In genomic region chr1:155043259-155043658, GRCh38 we compare ENCODE assay signal across 19 cellular contexts. TPM values are rescaled to one million over a fixed set of nuclear protein-coding genes. Genes with fewer than 3 reads are reported as not detected.
A peak's percentile ranks its signal among the peaks of the same experiment; 100 is the strongest.
DNase-seq lines count a peak whose midpoint lies in the region; FAIRE-seq and TF ChIP-seq lines count a peak whose summit lies in the region.
"Had no signal": no experiment of that assay in that cellular context is flagged by ENCODE, and none has a peak within 500 bp of the region (broad histone marks: within the 10 kb centered on the region; RNA-seq: fewer than 3 reads in every experiment).

No MANE protein-coding gene starts in this region.

- POLR2A ChIA-PET in H1 (lab: Charles Lee; ENCODE audit: partially characterized antibody), result interaction anchor here (0.8 to 3.1 kb wide), 8 partner anchors 13 to 151 kb away, joined by 3 to 11 read pairs (median 4); partner anchors contain the start of gene LENEP

- 77% methylated on average over 12 of the region's 12 CpGs; no CpG with 5 or more reads in 1 of the 2 experiments for WGBS in H1 (ENCODE audit: extremely low coverage in 1 of 2, insufficient coverage in 1 of 2, insufficient read length in 1 of 2, insufficient replicate concordance in 2 of 2, low coverage in 1 of 2, low lambda C conversion rate in 2 of 2, missing lambda C conversion rate in 1 of 2), 2 experiments
- WGBS in transverse colon (ENCODE audit: low coverage in 1 of 2), 2 donors, result 50 to 60% methylated on average over 1 to 12 of the region's 12 CpGs
- whole genome bisulfite sequencing in ovary, 3 donors, result 60 to 83% (median 63%) methylated on average over 11 to 12 of the region's 12 CpGs

- H2BK15ac ChIP-seq in H1 (ENCODE audit: low read length), result 0 out of 2 replicates have a peak overlapping the region, but pooled peaks have one; percentile 16

- no peak overlapping the region for H2BK5ac ChIP-seq in H1 (ENCODE audit: low read depth, low read length)

- H3K14ac ChIP-seq in H1 (ENCODE audit: insufficient read length), result no peak overlapping the region

- H2BK20ac ChIP-seq in H1 (ENCODE audit: low read length), result no peak overlapping the region

- no peaks in the 10 kb centered on the region; the same call in 1 of the 2 replicates for H3K23me2 ChIP-seq in H1 (ENCODE audit: low read depth, low read length)

- no peak overlapping the region for H3K23ac ChIP-seq in H1 (ENCODE audit: insufficient read length)

- no peak overlapping the region for H3K4me2 ChIP-seq in H1 (ENCODE audit: insufficient read depth in 1 of 2, low read depth in 2 of 2, low read length in 2 of 2)

- H3K4me3 ChIP-seq in Peyer's patch, result no peak overlapping the region
- no peak overlapping the region for H3K4me3 ChIP-seq in H1 (ENCODE audit: extremely low read depth in 1 of 4, insufficient read depth in 2 of 4, low read depth in 3 of 4, low read length in 4 of 4)
- H3K4me3 ChIP-seq in mucosa of rectum (ENCODE audit: low read length in 2 of 2), result peak overlapping the region; percentile 33 to 36
- H3K4me3 ChIP-seq in transverse colon, result no peak overlapping the region
- H3K4me3 ChIP-seq in ovary, result no peak overlapping the region

- peak overlapping the region in 3 of 4 donors; percentile 74 to 93 (median 78) for H3K27ac ChIP-seq in Peyer's patch
- H3K27ac ChIP-seq in H1 (ENCODE audit: low read depth, low read length), result no peak overlapping the region
- H3K27ac ChIP-seq in mucosa of rectum (ENCODE audit: low read depth in 2 of 2, low read length in 2 of 2), result peak overlapping the region; percentile 90 to 97
- peak overlapping the region; percentile 73 to 86 (median 83) for H3K27ac ChIP-seq in transverse colon
- no peak overlapping the region for H3K27ac ChIP-seq in ovary

- TF ChIP-seq CTCF in Peyer's patch (IDR thresholded peaks at IDR 0.05) (peak in 2 of 6 experiments; percentile 24 to 25), H1 (IDR thresholded peaks at IDR 0.05; ENCODE audit: control extremely low read depth in 1 of 3, insufficient read depth in 1 of 3, low read depth in 1 of 3, low read length in 3 of 3) (no peak), transverse colon (IDR thresholded peaks at IDR 0.05) (peak in 3 of 5 experiments; percentile 2 to 36 (median 35)), ovary (IDR thresholded peaks at IDR 0.05) (no peak)

- 0 out of 2 replicates have a peak overlapping the region, but pooled peaks have one; percentile 4 for H3K18ac ChIP-seq in H1 (ENCODE audit: extremely low read depth, low read length)

- H4K91ac ChIP-seq in H1 (replicated peaks; ENCODE audit: insufficient read length, low read length), result no peak overlapping the region

- intact Hi-C loops in transverse colon (cut with DNase I; ENCODE audit: low total_unique reads), result no loop called here
- intact Hi-C loops in ovary (cut with DNase I), result no loop called here

- no peaks in the 10 kb centered on the region for H4K20me1 ChIP-seq in H1 (replicated peaks in 1 of 2; ENCODE audit: control insufficient read depth in 1 of 2, insufficient read depth in 2 of 2, low read length in 2 of 2)

- TF ChIP-seq EP300 in H1 (IDR thresholded peaks at IDR 0.05; ENCODE audit: borderline replicate concordance in 1 of 2, low read depth in 2 of 2, low read length in 2 of 2), result no peak
- no peak for TF ChIP-seq EP300 in transverse colon (IDR thresholded peaks at IDR 0.05; ENCODE audit: low read depth)
- no peak for TF ChIP-seq EP300 in ovary (IDR thresholded peaks at IDR 0.05)

- no peaks in the 10 kb centered on the region for H3K27me3 ChIP-seq in Peyer's patch
- H3K27me3 ChIP-seq in H1 (replicated peaks in 1 of 4; ENCODE audit: control insufficient read depth in 3 of 4, extremely low read depth in 1 of 4, insufficient read depth in 3 of 4, low read length in 3 of 4), result no peaks in the 10 kb centered on the region; a peak in 2 of 7 replicates
- H3K27me3 ChIP-seq in mucosa of rectum (ENCODE audit: control insufficient read depth in 2 of 2, insufficient read depth in 2 of 2, low read length in 2 of 2), result no peaks in the 10 kb centered on the region
- H3K27me3 ChIP-seq in transverse colon, result no peaks in the 10 kb centered on the region
- no peaks in the 10 kb centered on the region for H3K27me3 ChIP-seq in ovary

- H2AFZ ChIP-seq in H1 (ENCODE audit: low read length), result no peak overlapping the region

- FAIRE-seq in H1 (lab: Jason Lieb, UNC), result no peak

- H3K4me1 ChIP-seq in Peyer's patch, result peaks cover 3 to 31% (median 10%) of the 10 kb centered on the region in 4 donors
- peaks cover 0 to 11% (median 3%) of the 10 kb centered on the region in 4 experiments; a peak in 4 of 7 replicates for H3K4me1 ChIP-seq in H1 (replicated peaks in 1 of 4; ENCODE audit: control insufficient read depth in 3 of 4, insufficient read depth in 4 of 4, low read length in 3 of 4)
- peaks cover 39 to 44% of the 10 kb centered on the region in 2 donors for H3K4me1 ChIP-seq in mucosa of rectum (ENCODE audit: control insufficient read depth in 2 of 2, insufficient read depth in 2 of 2, low read length in 2 of 2)
- H3K4me1 ChIP-seq in transverse colon, result peaks cover 14 to 34% (median 30%) of the 10 kb centered on the region in 4 donors
- H3K4me1 ChIP-seq in ovary (ENCODE audit: insufficient read depth), result no peaks in the 10 kb centered on the region

- CTCF ChIA-PET in H1 (lab: Charles Lee; ENCODE audit: partially characterized antibody), result interaction anchor here (0.6 to 32.4 kb wide), 9 partner anchors 12 to 164 kb away, joined by 3 to 907 read pairs (median 12); partner anchors contain the start of genes ADAM15, DCST1, DCST2 and EFNA3

- no peak overlapping the region for H3K56ac ChIP-seq in H1 (replicated peaks; ENCODE audit: insufficient read length, low read depth, low read length)

- no peaks in the 10 kb centered on the region; the same call in 1 of the 2 replicates for H3K79me1 ChIP-seq in H1 (ENCODE audit: low read depth, low read length)

- H3K36me3 ChIP-seq in Peyer's patch, result no peaks in the 10 kb centered on the region
- H3K36me3 ChIP-seq in H1 (ENCODE audit: control insufficient read depth in 2 of 4, insufficient read depth in 4 of 4, low read length in 3 of 4), result no peaks in the 10 kb centered on the region
- no peaks in the 10 kb centered on the region for H3K36me3 ChIP-seq in mucosa of rectum (ENCODE audit: control insufficient read depth in 2 of 2, insufficient read depth in 2 of 2, low read length in 2 of 2)
- no peaks in the 10 kb centered on the region for H3K36me3 ChIP-seq in transverse colon
- no peaks in the 10 kb centered on the region for H3K36me3 ChIP-seq in ovary

- H2BK120ac ChIP-seq in H1 (replicated peaks; ENCODE audit: low read depth, low read length), result no peak overlapping the region

- H3K79me2 ChIP-seq in H1 (ENCODE audit: control insufficient read depth in 1 of 2, insufficient read depth in 2 of 2, low read length in 2 of 2), result no peaks in the 10 kb centered on the region

- no peak overlapping the region for H2AK5ac ChIP-seq in H1 (ENCODE audit: low read depth, low read length)

- no peak overlapping the region for H2BK12ac ChIP-seq in H1 (ENCODE audit: low read depth, low read length)

- H3K4ac ChIP-seq in H1 (replicated peaks; ENCODE audit: insufficient read length, low read depth, low read length), result no peak overlapping the region

- no peak for TF ChIP-seq POLR2A in Peyer's patch (IDR thresholded peaks at IDR 0.05)
- no peak for TF ChIP-seq POLR2A in H1 (IDR thresholded peaks at IDR 0.05; ENCODE audit: control extremely low read depth in 1 of 2, low read depth in 2 of 2, low read length in 2 of 2)
- peak; percentile 44 for TF ChIP-seq POLR2A in transverse colon (IDR thresholded peaks at IDR 0.05)
- TF ChIP-seq POLR2A in ovary (IDR thresholded peaks at IDR 0.05), result no peak

- no peak for TF ChIP-seq RAD21 in H1 (IDR thresholded peaks at IDR 0.05 in 1 of 2, conservative IDR thresholded peaks at IDR 0.05 in 1 of 2; ENCODE audit: low read depth in 2 of 2, low read length in 2 of 2)

- H3K9ac ChIP-seq in H1 (replicated peaks in 1 of 4; ENCODE audit: extremely low read depth in 1 of 4, low read depth in 3 of 4, low read length in 3 of 4) (no peak overlapping the region), mucosa of rectum (ENCODE audit: low read depth in 1 of 2, low read length in 2 of 2) (peak overlapping the region; percentile 48 to 74)

- in situ Hi-C loops in transverse colon (cut with MboI; ENCODE audit: low pct_ligation_motif_present in 1 of 4, low pct_unique_long_range_greater_than_20kb in 1 of 4, low sequenced_read_pairs in 3 of 4), result no loop called here

- H3K9me3 ChIP-seq in Peyer's patch (no peaks in the 10 kb centered on the region), H1 (ENCODE audit: insufficient read depth in 2 of 2, low read depth in 1 of 2, low read length in 1 of 2) (no peaks in the 10 kb centered on the region), mucosa of rectum (ENCODE audit: control insufficient read depth in 2 of 2, low read length in 2 of 2) (no peaks in the 10 kb centered on the region), transverse colon (no peaks in the 10 kb centered on the region), ovary (no peaks in the 10 kb centered on the region)

- no peak overlapping the region for H4K5ac ChIP-seq in H1 (ENCODE audit: insufficient read length, low read depth, low read length)

- DNase-seq in Peyer's patch, result peak in 2 of 3 donors; percentile 65 to 79
- no peak for DNase-seq in H1 (ENCODE audit: low read depth in 1 of 2, low spot score in 2 of 2)
- DNase-seq in transverse colon, result peak; percentile 69
- DNase-seq in ovary, result no peak
- DNase-seq in stimulated activated naive CD4-positive, alpha-beta T cell (lab: John Stamatoyannopoulos, UW), result no peak
- DNase-seq in C1 segment of cervical spinal cord (lab: John Stamatoyannopoulos, UW), result no peak
- no peak for DNase-seq in GF-D8 (lab: John Stamatoyannopoulos, UW)
- DNase-seq: ACHN; AML-193; CD4-positive, alpha-beta memory T cell; DMS79; GOT3; NCI-H187; NCI-H345; NCI-H526 treated with DMSO at 0.1 percent for 48 hours had no signal

- no peak overlapping the region for H4K8ac ChIP-seq in H1 (ENCODE audit: extremely low read depth, insufficient read depth, low read length)

RNA-seq across cellular contexts. Expression of gene ADAM15, which starts 7.9 kb away (rescaled TPM):
- total RNA-seq in Peyer's patch (100 to 1,000 TPM; 111 to 191 (median 126) TPM), transverse colon (100 to 1,000 TPM in 3 of 4 donors, 10 to 100 TPM in 1; 90.6 to 196 (median 115) TPM), ovary (100 to 1,000 TPM in 1 of 7 donors, 10 to 100 TPM in 6; 34.8 to 149 (median 67.8) TPM)
- total RNA-seq in H1 (2021; fragmentation: NEBNext Ultra II Directional; extraction: Animal tissue kit (Norgen Biotek cat#: 25700)), result 32.2 and 32.9 TPM in 2 replicates
- polyA plus RNA-seq in H1 (2011; rRNA removed) (37.6 and 51.2 TPM in 2 replicates), ovary (10 to 100 TPM; 17.0 to 61.7 TPM)
- polyA plus RNA-seq in H1 (2011; cell fraction: cytosol; rRNA removed), result 30.7 TPM
- polyA plus RNA-seq in H1 (2011; cell fraction: nucleus; rRNA removed), result 105 TPM
- polyA plus RNA-seq in H1 (2012, experiment 1 of 2), result 19.9 to 42.2 TPM (median 37.8 TPM) in 4 replicates
- 40.9 TPM for polyA plus RNA-seq in H1 (2012, experiment 2 of 2)
- polyA plus RNA-seq in H1 (2013, experiment 1 of 2), result 29.2 TPM
- 29.2 TPM for polyA plus RNA-seq in H1 (2013, experiment 2 of 2)
- 40.1 and 41.1 TPM in 2 replicates for polyA minus RNA-seq in H1 (2011; rRNA and poly(A)+ RNA removed)
- polyA minus RNA-seq in H1 (2011; cell fraction: cytosol; rRNA and poly(A)+ RNA removed), result 45.4 TPM
- polyA minus RNA-seq in H1 (2011; cell fraction: nucleus; rRNA and poly(A)+ RNA removed), result 30.4 TPM

RNA-seq across cellular contexts. Expression of gene DCST1, which starts 9.6 kb away (rescaled TPM):
- 1 to 10 TPM in 1 of 4 donors, under 1 TPM in 1, not detected in 2; 0.88 to 2.7 TPM for total RNA-seq in Peyer's patch
- not detected in 2 replicates for total RNA-seq in H1 (2021; fragmentation: NEBNext Ultra II Directional; extraction: Animal tissue kit (Norgen Biotek cat#: 25700))
- 0.03 TPM in 1 of 2 replicates, not detected in the other for polyA plus RNA-seq in H1 (2011; rRNA removed)
- polyA plus RNA-seq in H1 (2011; cell fraction: cytosol; rRNA removed), result not detected
- 0.24 TPM for polyA plus RNA-seq in H1 (2011; cell fraction: nucleus; rRNA removed)
- 0.08 TPM in 1 of 4 replicates, not detected in the others for polyA plus RNA-seq in H1 (2012, experiment 1 of 2)
- not detected for polyA plus RNA-seq in H1 (2012, experiment 2 of 2)
- 0.06 TPM for polyA plus RNA-seq in H1 (2013, experiment 1 of 2)
- not detected for polyA plus RNA-seq in H1 (2013, experiment 2 of 2)
- not detected in 2 replicates for polyA minus RNA-seq in H1 (2011; rRNA and poly(A)+ RNA removed)
- polyA minus RNA-seq in H1 (2011; cell fraction: cytosol; rRNA and poly(A)+ RNA removed), result not detected
- polyA minus RNA-seq in H1 (2011; cell fraction: nucleus; rRNA and poly(A)+ RNA removed), result not detected
- total RNA-seq in transverse colon, result under 1 TPM in 2 of 4 donors, not detected in 2; 0.32 to 0.41 TPM
- under 1 TPM in 4 of 7 donors, not detected in 3; 0.22 to 0.80 (median 0.51) TPM for total RNA-seq in ovary
- under 1 TPM in 1 of 2 donors, not detected in 1; 0.06 TPM for polyA plus RNA-seq in ovary
- total RNA-seq: LHCN-M2, RPMI7951 had no signal
- polyA plus RNA-seq: CD4-positive, alpha-beta memory T cell; IgD-negative memory B cell had no signal

RNA-seq across cellular contexts. Expression of gene DCST2, which starts 9.7 kb away (rescaled TPM):
- total RNA-seq in Peyer's patch, result 10 to 100 TPM in 1 of 4 donors, 1 to 10 TPM in 3; 1.7 to 12.5 (median 5.3) TPM
- total RNA-seq in H1 (2021; fragmentation: NEBNext Ultra II Directional; extraction: Animal tissue kit (Norgen Biotek cat#: 25700)), result 0.43 TPM in 1 of 2 replicates, not detected in the other
- 1.7 and 2.1 TPM in 2 replicates for polyA plus RNA-seq in H1 (2011; rRNA removed)
- polyA plus RNA-seq in H1 (2011; cell fraction: cytosol; rRNA removed), result 1.9 TPM
- polyA plus RNA-seq in H1 (2011; cell fraction: nucleus; rRNA removed), result 10.2 TPM
- polyA plus RNA-seq in H1 (2012, experiment 1 of 2), result 0.26 to 1.0 TPM (median 0.74 TPM) in 4 replicates
- 0.13 TPM for polyA plus RNA-seq in H1 (2012, experiment 2 of 2)
- polyA plus RNA-seq in H1 (2013, experiment 1 of 2), result 0.53 TPM
- 0.26 TPM for polyA plus RNA-seq in H1 (2013, experiment 2 of 2)
- 0.07 and 1.6 TPM in 2 replicates for polyA minus RNA-seq in H1 (2011; rRNA and poly(A)+ RNA removed)
- polyA minus RNA-seq in H1 (2011; cell fraction: cytosol; rRNA and poly(A)+ RNA removed), result not detected
- 0.30 TPM for polyA minus RNA-seq in H1 (2011; cell fraction: nucleus; rRNA and poly(A)+ RNA removed)
- total RNA-seq in transverse colon, result 1 to 10 TPM in 3 of 4 donors, not detected in 1; 1.9 to 4.6 (median 4.5) TPM
- 1 to 10 TPM in 4 of 7 donors, under 1 TPM in 2, not detected in 1; 0.45 to 1.4 (median 1.2) TPM for total RNA-seq in ovary
- polyA plus RNA-seq in ovary, result 1 to 10 TPM in 1 of 2 donors, under 1 TPM in 1; 0.17 to 1.1 TPM
- total RNA-seq: RPMI7951 had no signal
- polyA plus RNA-seq: CD4-positive, alpha-beta memory T cell; IgD-negative memory B cell had no signal

RNA-seq across cellular contexts. Expression of gene EFNA4, which starts 20.3 kb away (rescaled TPM):
- total RNA-seq in Peyer's patch (10 to 100 TPM in 3 of 4 donors, 1 to 10 TPM in 1; 2.5 to 39.6 (median 18.2) TPM), transverse colon (10 to 100 TPM; 18.3 to 57.2 (median 37.2) TPM), ovary (10 to 100 TPM in 5 of 7 donors, 1 to 10 TPM in 2; 8.6 to 14.1 (median 12.2) TPM)
- total RNA-seq in H1 (2021; fragmentation: NEBNext Ultra II Directional; extraction: Animal tissue kit (Norgen Biotek cat#: 25700)), result 18.5 and 21.9 TPM in 2 replicates
- polyA plus RNA-seq in H1 (2011; rRNA removed) (23.2 and 23.9 TPM in 2 replicates), ovary (10 to 100 TPM in 1 of 2 donors, 1 to 10 TPM in 1; 7.3 to 10.6 TPM)
- 21.9 TPM for polyA plus RNA-seq in H1 (2011; cell fraction: cytosol; rRNA removed)
- 30.6 TPM for polyA plus RNA-seq in H1 (2011; cell fraction: nucleus; rRNA removed)
- 19.2 to 24.8 TPM (median 23.5 TPM) in 4 replicates for polyA plus RNA-seq in H1 (2012, experiment 1 of 2)
- polyA plus RNA-seq in H1 (2012, experiment 2 of 2), result 37.0 TPM
- polyA plus RNA-seq in H1 (2013, experiment 1 of 2), result 27.7 TPM
- 31.5 TPM for polyA plus RNA-seq in H1 (2013, experiment 2 of 2)
- polyA minus RNA-seq in H1 (2011; rRNA and poly(A)+ RNA removed), result 13.4 and 16.4 TPM in 2 replicates
- polyA minus RNA-seq in H1 (2011; cell fraction: cytosol; rRNA and poly(A)+ RNA removed), result 10.6 TPM
- polyA minus RNA-seq in H1 (2011; cell fraction: nucleus; rRNA and poly(A)+ RNA removed), result 8.8 TPM

RNA-seq across cellular contexts. Expression of gene EFNA3, which starts 35.4 kb away (rescaled TPM):
- total RNA-seq in Peyer's patch, result 1 to 10 TPM; 2.3 to 8.7 (median 5.3) TPM
- 10.8 and 11.6 TPM in 2 replicates for total RNA-seq in H1 (2021; fragmentation: NEBNext Ultra II Directional; extraction: Animal tissue kit (Norgen Biotek cat#: 25700))
- 13.8 and 18.7 TPM in 2 replicates for polyA plus RNA-seq in H1 (2011; rRNA removed)
- 9.6 TPM for polyA plus RNA-seq in H1 (2011; cell fraction: cytosol; rRNA removed)
- 14.5 TPM for polyA plus RNA-seq in H1 (2011; cell fraction: nucleus; rRNA removed)
- 7.9 to 16.6 TPM (median 13.5 TPM) in 4 replicates for polyA plus RNA-seq in H1 (2012, experiment 1 of 2)
- polyA plus RNA-seq in H1 (2012, experiment 2 of 2), result 13.4 TPM
- 11.6 TPM for polyA plus RNA-seq in H1 (2013, experiment 1 of 2)
- 10.9 TPM for polyA plus RNA-seq in H1 (2013, experiment 2 of 2)
- 5.2 and 7.7 TPM in 2 replicates for polyA minus RNA-seq in H1 (2011; rRNA and poly(A)+ RNA removed)
- 2.1 TPM for polyA minus RNA-seq in H1 (2011; cell fraction: cytosol; rRNA and poly(A)+ RNA removed)
- 5.4 TPM for polyA minus RNA-seq in H1 (2011; cell fraction: nucleus; rRNA and poly(A)+ RNA removed)
- 1 to 10 TPM; 3.4 to 7.9 (median 7.2) TPM for total RNA-seq in transverse colon
- total RNA-seq in ovary, result 1 to 10 TPM; 1.3 to 3.7 (median 2.4) TPM
- 1 to 10 TPM; 1.6 to 2.1 TPM for polyA plus RNA-seq in ovary

Comparison
In these comparisons a context has a peak if more than half of its experiments do, and no peak if none do; other contexts are left out.
1. DNase-seq: peak in Peyer's patch (2 of 3) and transverse colon (single experiment); none in H1 (0 of 2), ovary (0 of 5), stimulated activated naive CD4-positive, alpha-beta T cell (0 of 6), C1 segment of cervical spinal cord (0 of 14) and GF-D8 (single experiment).
2. H3K27ac ChIP-seq: peak in Peyer's patch (3 of 4), mucosa of rectum (2 of 2) and transverse colon (4 of 4); none in H1 (single experiment) and ovary (0 of 2).
3. H3K4me3 ChIP-seq: peak in mucosa of rectum (2 of 2); none in Peyer's patch (0 of 4), H1 (0 of 4), transverse colon (0 of 4) and ovary (single experiment).
4. CTCF ChIP-seq: peak in transverse colon (3 of 5); none in H1 (0 of 3) and ovary (0 of 3).
5. H3K9ac ChIP-seq: peak in mucosa of rectum (2 of 2); none in H1 (0 of 4).